8 cellular contexts compared by ENCODE assay signal in genomic region chr2:130390460-130391057, GRCh38. TPM values are rescaled to one million over a fixed set of nuclear protein-coding genes. Genes with fewer than 3 reads are reported as not detected.
DNase-seq lines count a peak whose midpoint lies in the region; ATAC-seq and TF ChIP-seq lines count a peak whose summit lies in the region.

No MANE protein-coding gene starts in this region.

- peak overlapping the region; percentile 94 for H3K27ac ChIP-seq in angular gyrus (ENCODE audit: low read depth, low read length)

- no peaks in the 10 kb centered on the region for H3K36me3 Mint-ChIP-seq in activated naive CD4-positive, alpha-beta T cell treated with anti-CD3 and anti-CD28 coated beads, Interleukin-2, amount 10 ng/mL, durations not matched to agents 7 days and 5 days

- no peaks in the 10 kb centered on the region for H3K27me3 ChIP-seq in kidney epithelial cell (ENCODE audit: control insufficient read depth, insufficient read depth, low read length)

- ATAC-seq in HG03457 (IDR thresholded peaks at IDR 0.05; ENCODE audit: unreplicated experiment) (peak; percentile 4), GM21390 (IDR thresholded peaks at IDR 0.05; ENCODE audit: unreplicated experiment) (no peak)
- peak; percentile 43 for ATAC-seq in stimulated activated naive CD8-positive, alpha-beta T cell treated with anti-CD3 and anti-CD28 coated beads, Interleukin-15, amount 100 ng/mL, for 72 hours

- no peaks in the 10 kb centered on the region for H3K9me3 Mint-ChIP-seq in activated naive CD4-positive, alpha-beta T cell treated with anti-CD3 and anti-CD28 coated beads, Interleukin-2, amount 10 ng/mL, durations not matched to agents 7 days and 5 days
- no peaks in the 10 kb centered on the region for H3K9me3 Mint-ChIP-seq in stimulated activated naive CD8-positive, alpha-beta T cell treated with anti-CD3 and anti-CD28 coated beads, Interleukin-15, amount 100 ng/mL, for 72 hours

- H3K27me3 Mint-ChIP-seq in activated naive CD4-positive, alpha-beta T cell treated with anti-CD3 and anti-CD28 coated beads, Interleukin-2, amount 10 ng/mL, durations not matched to agents 7 days and 5 days = peaks cover 28% of the 10 kb centered on the region
- peaks cover 17% of the 10 kb centered on the region for H3K27me3 Mint-ChIP-seq in stimulated activated naive CD8-positive, alpha-beta T cell treated with anti-CD3 and anti-CD28 coated beads, Interleukin-15, amount 100 ng/mL, for 72 hours

- peak; percentile 23 for DNase-seq in activated naive CD4-positive, alpha-beta T cell treated with anti-CD3 and anti-CD28 coated beads, Interleukin-2, amount 10 ng/mL, durations not matched to agents 7 days and 5 days
- no peak for DNase-seq in activated naive CD4-positive, alpha-beta T cell (lab: John Stamatoyannopoulos, UW)
- no peak for DNase-seq in kidney epithelial cell (ENCODE audit: low read depth)
- DNase-seq in stimulated activated naive CD8-positive, alpha-beta T cell treated with anti-CD3 and anti-CD28 coated beads, Interleukin-15, amount 100 ng/mL, for 72 hours = no peak
- DNase-seq in activated CD8-positive, alpha-beta memory T cell treated with anti-CD3 and anti-CD28 coated beads, Interleukin-2, amount 50 U/mL, for 4 hours = no peak

- peak overlapping the region; percentile 82 for H3K4me3 Mint-ChIP-seq in activated naive CD4-positive, alpha-beta T cell treated with anti-CD3 and anti-CD28 coated beads, Interleukin-2, amount 10 ng/mL, durations not matched to agents 7 days and 5 days
- H3K4me3 Mint-ChIP-seq in stimulated activated naive CD8-positive, alpha-beta T cell treated with anti-CD3 and anti-CD28 coated beads, Interleukin-15, amount 100 ng/mL, for 72 hours = peak overlapping the region; percentile 82 to 87

- H3K4me3 ChIP-seq in kidney epithelial cell (ENCODE audit: low read depth, low read length) = peak overlapping the region; percentile 70

- H3K27ac Mint-ChIP-seq in activated naive CD4-positive, alpha-beta T cell treated with anti-CD3 and anti-CD28 coated beads, Interleukin-2, amount 10 ng/mL, durations not matched to agents 7 days and 5 days = peak overlapping the region; percentile 90
- peak overlapping the region in 1 of 2 donors; percentile 91 for H3K27ac Mint-ChIP-seq in stimulated activated naive CD8-positive, alpha-beta T cell treated with anti-CD3 and anti-CD28 coated beads, Interleukin-15, amount 100 ng/mL, for 72 hours

- peaks cover 19% of the 10 kb centered on the region for H3K4me1 Mint-ChIP-seq in activated naive CD4-positive, alpha-beta T cell treated with anti-CD3 and anti-CD28 coated beads, Interleukin-2, amount 10 ng/mL, durations not matched to agents 7 days and 5 days
- H3K4me1 Mint-ChIP-seq in stimulated activated naive CD8-positive, alpha-beta T cell treated with anti-CD3 and anti-CD28 coated beads, Interleukin-15, amount 100 ng/mL, for 72 hours = peaks cover 20% of the 10 kb centered on the region

- TF ChIP-seq CTCF in kidney epithelial cell (IDR thresholded peaks at IDR 0.05; ENCODE audit: insufficient read depth, low read length, poor library complexity, severe bottlenecking) = no peak

- no peaks in the 10 kb centered on the region for H3K36me3 ChIP-seq in kidney epithelial cell (ENCODE audit: control insufficient read depth, insufficient read depth, low read length)

- CTCF ChIA-PET in activated naive CD4-positive, alpha-beta T cell treated with anti-CD3 and anti-CD28 coated beads, Interleukin-2, amount 10 ng/mL, durations not matched to agents 7 days and 5 days (lab: Charles Lee) = interaction anchor here (0.7 to 1.0 kb wide), 2 partner anchors 11 to 48 kb away, joined by 4 read pairs; partner anchors contain the start of gene IMP4

RNA-seq across cellular contexts. Expression of gene PTPN18, which starts 34.7 kb away (rescaled TPM):
- 15.9 and 35.6 TPM in 2 replicates for total RNA-seq in kidney epithelial cell

RNA-seq across cellular contexts. Expression of gene IMP4, which starts 47.9 kb away (rescaled TPM):
- total RNA-seq in kidney epithelial cell = 121 and 150 TPM in 2 replicates
